16 cellular contexts compared by ENCODE assay signal in the genomic region with DNA sequence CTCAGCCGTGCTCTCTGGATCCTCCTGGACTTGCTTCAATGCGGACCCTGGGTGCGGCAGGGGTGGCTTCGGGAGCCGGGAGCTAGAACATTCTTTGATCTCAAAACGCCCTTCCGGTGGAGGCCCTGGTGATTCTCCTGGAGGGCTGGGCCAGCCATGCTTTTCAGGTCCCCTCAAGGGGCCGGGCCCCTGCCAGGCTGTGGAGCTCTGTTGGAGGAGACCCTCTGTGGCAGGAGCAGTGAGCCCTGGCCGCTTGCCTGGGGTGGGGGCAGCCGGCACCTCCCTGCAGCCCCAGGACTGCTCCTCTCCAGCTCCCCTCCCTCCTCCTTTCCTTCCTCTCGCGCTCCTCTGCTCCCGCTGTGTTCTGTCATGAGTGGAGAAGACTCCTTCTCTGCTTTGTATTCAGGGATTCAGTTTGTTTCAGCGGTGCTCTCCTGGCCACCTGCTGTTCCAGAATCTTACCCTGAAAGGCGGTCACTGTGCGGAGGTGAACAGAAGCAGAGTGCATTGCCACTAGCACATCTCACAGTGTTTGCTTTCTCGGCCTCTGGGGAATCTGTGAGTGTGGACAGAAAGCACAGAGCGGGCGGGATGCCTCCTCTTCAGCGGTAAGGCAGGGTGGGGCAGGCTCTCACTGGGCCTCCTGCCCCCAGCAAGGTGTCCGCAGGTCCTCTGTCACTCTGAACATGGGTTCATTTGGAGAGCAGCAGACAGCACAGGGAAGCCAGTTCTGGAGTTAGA.
A peak's percentile ranks its signal among the peaks of the same experiment; 100 is the strongest.
DNase-seq lines count a peak whose midpoint lies in the region; ATAC-seq and TF ChIP-seq lines count a peak whose summit lies in the region.
"Had no signal": no experiment of that assay in that cellular context is flagged by ENCODE, and none has a peak within 500 bp of the region (broad histone marks: within the 10 kb centered on the region; RNA-seq: fewer than 3 reads in every experiment).

No MANE protein-coding gene starts in this region.

- no peak for TF ChIP-seq CTCF in lower lobe of right lung (IDR thresholded peaks at IDR 0.05)

- H3K9me3 ChIP-seq in lower lobe of right lung (no peaks in the 10 kb centered on the region), MG63 (no peaks in the 10 kb centered on the region)
- H3K9me3 ChIP-seq: psoas muscle had no signal

- DNase-seq in stimulated activated naive CD8-positive, alpha-beta T cell treated with anti-CD3 and anti-CD28 coated beads, Interleukin-15, amount 100 ng/mL, for 72 hours: no peak
- DNase-seq in stimulated activated naive CD8-positive, alpha-beta T cell treated with anti-CD3 and anti-CD28 coated beads, Interleukin-15, Interleukin-2, amounts not matched to agents 100 U/mL and 50 U/mL, for 24 hours: no peak
- DNase-seq in NCI-H345 treated with DMSO at 0.1 percent for 48 hours (lab: John Stamatoyannopoulos, UW; ENCODE audit: unreplicated experiment) (peak; percentile 75), lower lobe of right lung (peak; percentile 32), NCI-H146 (lab: John Stamatoyannopoulos, UW) (no peak), NCI-H446 treated with DMSO at 0.1 percent for 48 hours (lab: John Stamatoyannopoulos, UW) (no peak), MG63 (no peak), DMS53 treated with DMSO at 0.1 percent for 48 hours (lab: John Stamatoyannopoulos, UW; ENCODE audit: unreplicated experiment) (no peak)
- DNase-seq: activated CD4-positive, alpha-beta T cell treated with anti-CD3 and anti-CD28 coated beads for 36 hours; activated naive CD4-positive, alpha-beta T cell treated with anti-CD3 and anti-CD28 coated beads, Interleukin-2, amount 50 U/mL, for 16 hours; hypothalamus; SHP77 treated with DMSO at 0.1 percent for 48 hours; stimulated activated CD4-positive, alpha-beta T cell treated with anti-CD3 and anti-CD28 coated beads, Interleukin-15, amount 100 ng/mL, for 24 hours; T-helper 2 cell had no signal

- no peaks in the 10 kb centered on the region for H3K4me1 ChIP-seq in lower lobe of right lung
- H3K4me1 ChIP-seq: psoas muscle had no signal

- H3K36me3 ChIP-seq in lower lobe of right lung (peaks cover 15% of the 10 kb centered on the region), MG63 (no peaks in the 10 kb centered on the region)
- H3K36me3 ChIP-seq: cardiac muscle cell had no signal

- H3K27me3 ChIP-seq in lower lobe of right lung (ENCODE audit: low read depth): no peaks in the 10 kb centered on the region
- H3K27me3 ChIP-seq in MG63: no peaks in the 10 kb centered on the region
- H3K27me3 ChIP-seq: cardiac muscle cell had no signal

- no peak for ATAC-seq in stimulated activated naive CD8-positive, alpha-beta T cell treated with anti-CD3 and anti-CD28 coated beads, Interleukin-15, amount 100 ng/mL, for 72 hours
- no peak for ATAC-seq in stimulated activated naive CD8-positive, alpha-beta T cell treated with anti-CD3 and anti-CD28 coated beads, Interleukin-15, Interleukin-2, amounts not matched to agents 100 U/mL and 50 U/mL, for 24 hours
- ATAC-seq in lower lobe of right lung: no peak
- ATAC-seq: activated CD4-positive, alpha-beta T cell treated with anti-CD3 and anti-CD28 coated beads for 36 hours; psoas muscle had no signal

- H3K27ac ChIP-seq in lower lobe of right lung: no peak overlapping the region
- H3K27ac ChIP-seq: cardiac muscle cell, psoas muscle had no signal

- H3K4me3 ChIP-seq in lower lobe of right lung (no peak overlapping the region), MG63 (no peak overlapping the region)
- H3K4me3 ChIP-seq: cardiac muscle cell, psoas muscle had no signal

- H3K27me3 Mint-ChIP-seq in stimulated activated naive CD8-positive, alpha-beta T cell treated with anti-CD3 and anti-CD28 coated beads, Interleukin-15, amount 100 ng/mL, for 72 hours: no peaks in the 10 kb centered on the region
- H3K27me3 Mint-ChIP-seq: activated CD4-positive, alpha-beta T cell treated with anti-CD3 and anti-CD28 coated beads for 36 hours had no signal

- no peak overlapping the region for H3K4me3 Mint-ChIP-seq in stimulated activated naive CD8-positive, alpha-beta T cell treated with anti-CD3 and anti-CD28 coated beads, Interleukin-15, amount 100 ng/mL, for 72 hours
- H3K4me3 Mint-ChIP-seq: activated CD4-positive, alpha-beta T cell treated with anti-CD3 and anti-CD28 coated beads for 36 hours had no signal

- peak overlapping the region; percentile 29 to 92 for H3K27ac Mint-ChIP-seq in stimulated activated naive CD8-positive, alpha-beta T cell treated with anti-CD3 and anti-CD28 coated beads, Interleukin-15, amount 100 ng/mL, for 72 hours
- H3K27ac Mint-ChIP-seq: activated CD4-positive, alpha-beta T cell treated with anti-CD3 and anti-CD28 coated beads for 36 hours had no signal

- H3K4me1 Mint-ChIP-seq in stimulated activated naive CD8-positive, alpha-beta T cell treated with anti-CD3 and anti-CD28 coated beads, Interleukin-15, amount 100 ng/mL, for 72 hours: peaks cover 50% of the 10 kb centered on the region

- intact Hi-C loops in lower lobe of right lung (cut with DNase I): no loop called here

- H3K9me3 Mint-ChIP-seq in stimulated activated naive CD8-positive, alpha-beta T cell treated with anti-CD3 and anti-CD28 coated beads, Interleukin-15, amount 100 ng/mL, for 72 hours: no peaks in the 10 kb centered on the region

Comparison
In these comparisons a context has a peak if more than half of its experiments do, and no peak if none do; other contexts are left out.
1. DNase-seq: peak in NCI-H345 treated with DMSO at 0.1 percent for 48 hours (single experiment) and lower lobe of right lung (single experiment); none in stimulated activated naive CD8-positive, alpha-beta T cell treated with anti-CD3 and anti-CD28 coated beads, Interleukin-15, amount 100 ng/mL, for 72 hours (0 of 2), stimulated activated naive CD8-positive, alpha-beta T cell treated with anti-CD3 and anti-CD28 coated beads, Interleukin-15, Interleukin-2, amounts not matched to agents 100 U/mL and 50 U/mL, for 24 hours (single experiment), NCI-H146 (single experiment), NCI-H446 treated with DMSO at 0.1 percent for 48 hours (single experiment), MG63 (single experiment) and DMS53 treated with DMSO at 0.1 percent for 48 hours (single experiment).